Comparison of ENCODE assay signal across 9 cellular contexts in the genomic region with DNA sequence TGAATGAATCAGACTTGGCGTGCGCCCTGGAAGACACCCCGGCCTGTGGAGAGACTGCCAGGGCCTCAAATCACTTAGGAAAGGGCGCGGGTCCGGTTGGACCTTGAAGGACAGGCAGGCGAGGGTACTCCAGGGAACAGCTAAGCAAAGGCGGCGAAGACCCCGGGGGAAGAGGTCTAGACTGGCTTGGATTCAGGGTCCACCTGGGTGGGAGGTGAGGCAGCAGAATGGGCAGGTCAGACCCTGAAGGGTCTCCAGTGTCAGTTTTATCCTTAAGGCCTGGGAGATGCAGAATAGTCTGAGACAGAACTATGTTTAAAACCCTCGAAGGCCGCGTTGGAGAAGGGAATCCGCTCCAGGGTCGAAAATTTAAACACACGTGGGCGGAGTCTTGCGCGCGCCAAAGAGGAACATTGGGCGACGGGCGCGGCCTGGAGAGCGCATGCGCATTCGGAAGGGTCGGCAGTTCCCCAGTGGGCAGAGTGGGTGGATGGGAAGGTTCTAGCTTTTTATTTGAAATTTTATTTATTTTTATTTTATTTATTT. TPM values are rescaled to one million over a fixed set of nuclear protein-coding genes. Genes with fewer than 3 reads are reported as not detected.
DNase-seq lines count a peak whose midpoint lies in the region; ATAC-seq and TF ChIP-seq lines count a peak whose summit lies in the region.
"Had no signal": no experiment of that assay in that cellular context is flagged by ENCODE, and none has a peak within 500 bp of the region (broad histone marks: within the 10 kb centered on the region; RNA-seq: fewer than 3 reads in every experiment).

No MANE protein-coding gene starts in this region.

- intact Hi-C loops in HCT116 (cut with micrococcal nuclease) = loop anchor here (5.0 kb wide), 1 partner anchor 197 kb away; the partner anchor contains the start of gene ZNF221
- intact Hi-C loops in mammary epithelial cell (cut with micrococcal nuclease) = no loop called here

- H3K9me2 ChIP-seq in HCT116 (ENCODE audit: insufficient read depth) = no peaks in the 10 kb centered on the region

- H3K9ac ChIP-seq in HCT116 (ENCODE audit: low read length) = peak overlapping the region; percentile 100
- peak overlapping the region; percentile 96 for H3K9ac ChIP-seq in mammary epithelial cell (ENCODE audit: insufficient read depth, low read length)

- peak; percentile 93 for TF ChIP-seq POLR2A in HCT116 (IDR thresholded peaks at IDR 0.05; ENCODE audit: borderline replicate concordance, extremely low read depth, insufficient read depth, insufficient read length)

- 3% methylated on average over 19 of the region's 28 CpGs for WGBS in mammary epithelial cell (ENCODE audit: low coverage, missing lambda C conversion rate)

- H3K79me2 ChIP-seq in HCT116 (ENCODE audit: insufficient read depth, low read length) (peaks cover 51% of the 10 kb centered on the region), mammary epithelial cell (ENCODE audit: insufficient read depth, low read length) (peaks cover 40% of the 10 kb centered on the region)

- TF ChIP-seq CTCF in HCT116 (IDR thresholded peaks at IDR 0.05 in 2 of 3, conservative IDR thresholded peaks at IDR 0.05 in 1 of 3; ENCODE audit: borderline replicate concordance in 1 of 3, insufficient read depth in 1 of 3, low read depth in 2 of 3, low read length in 2 of 3) (no peak), VCaP (conservative IDR thresholded peaks at IDR 0.05) (no peak), mammary epithelial cell (conservative IDR thresholded peaks at IDR 0.05 in 1 of 2, IDR thresholded peaks at IDR 0.05 in 1 of 2; ENCODE audit: extremely low read depth in 1 of 2, insufficient read depth in 1 of 2, low read depth in 1 of 2, low read length in 2 of 2) (no peak)

- DNase-seq in CD4-positive, CD25-positive, alpha-beta regulatory T cell = peak; percentile 74 to 85 (median 77)
- DNase-seq in HCT116 (ENCODE audit: low read depth, low spot score) = no peak
- peak; percentile 74 for DNase-seq in NCI-H2171 (lab: John Stamatoyannopoulos, UW)
- peak; percentile 42 for DNase-seq in mammary epithelial cell
- DNase-seq in iPS-NIHi7 (ENCODE audit: extremely low spot score) = peak; percentile 67
- peak; percentile 54 to 82 for DNase-seq in stimulated activated CD4-positive, alpha-beta T cell treated with anti-CD3 and anti-CD28 coated beads, Interleukin-12 subunit alpha, Interleukin-12 subunit beta, amount 100 ng/mL, for 24 hours (ENCODE audit: low read depth in 2 of 2)

- H3K27ac ChIP-seq in CD4-positive, CD25-positive, alpha-beta regulatory T cell (ENCODE audit: insufficient read depth, low read length, poor library complexity, severe bottlenecking) = peak overlapping the region; percentile 99
- H3K27ac ChIP-seq in HCT116 (ENCODE audit: low read depth, low read length) (peak overlapping the region; percentile 98), VCaP (peak overlapping the region; percentile 99), mammary epithelial cell (ENCODE audit: insufficient read depth, low read depth, low read length) (peak overlapping the region; percentile 99)

- RAD21 ChIA-PET in HCT116 (lab: Charles Lee; ENCODE audit: low non-redundant PET in 1 of 2, low total read pairs in 2 of 2, uncharacterized antibody in 2 of 2, unreplicated experiment in 2 of 2) = interaction anchor here in 1 of 2 experiments (0.8 to 0.9 kb wide), 2 partner anchors 10 to 25 kb away, joined by 3 read pairs; partner anchors contain the start of gene KCNN4

- peaks cover 10% of the 10 kb centered on the region for H3K36me3 ChIP-seq in CD4-positive, CD25-positive, alpha-beta regulatory T cell (ENCODE audit: control insufficient read depth, insufficient read depth, low read length)
- H3K36me3 ChIP-seq in HCT116 (ENCODE audit: control insufficient read depth in 1 of 2, insufficient read depth in 2 of 2, low read length in 2 of 2) (peaks cover 5 to 10% of the 10 kb centered on the region in 2 experiments), mammary epithelial cell (ENCODE audit: insufficient read depth, low read length) (peaks cover 4% of the 10 kb centered on the region)

- in situ Hi-C loops in mammary epithelial cell (cut with MboI; ENCODE audit: low sequenced_read_pairs in 2 of 2) = no loop called here

- no peaks in the 10 kb centered on the region for H3K9me3 Mint-ChIP-seq in CD4-positive, CD25-positive, alpha-beta regulatory T cell

- H3K27me3 ChIP-seq in CD4-positive, CD25-positive, alpha-beta regulatory T cell (ENCODE audit: control insufficient read depth, insufficient read depth, low read length) = no peaks in the 10 kb centered on the region
- no peaks in the 10 kb centered on the region for H3K27me3 ChIP-seq in HCT116 (ENCODE audit: insufficient read depth, low read length)
- no peaks in the 10 kb centered on the region for H3K27me3 ChIP-seq in mammary epithelial cell (ENCODE audit: insufficient read depth, low read length)

- peaks cover 7% of the 10 kb centered on the region for H3K36me3 Mint-ChIP-seq in CD4-positive, CD25-positive, alpha-beta regulatory T cell

- H3K9me3 ChIP-seq in CD4-positive, CD25-positive, alpha-beta regulatory T cell (ENCODE audit: control insufficient read depth in 2 of 2, low read length in 2 of 2) = no peaks in the 10 kb centered on the region
- no peaks in the 10 kb centered on the region for H3K9me3 ChIP-seq in HCT116 (ENCODE audit: control insufficient read depth in 1 of 2, insufficient read depth in 1 of 2, low read depth in 1 of 2, low read length in 2 of 2)
- H3K9me3 ChIP-seq in mammary epithelial cell (replicated peaks; ENCODE audit: insufficient read depth, low read length) = no peaks in the 10 kb centered on the region

- CTCF ChIA-PET in HCT116 (lab: Charles Lee) (interaction anchor here (0.9 to 6.5 kb wide), 4 partner anchors 10 to 161 kb away, joined by 3 to 46 read pairs (median 11); no protein-coding TSS in a partner anchor), mammary epithelial cell (lab: Charles Lee; ENCODE audit: low non-redundant PET) (interaction anchor here (0.6 to 0.9 kb wide), 2 partner anchors 54 to 1882 kb away, joined by 3 to 4 read pairs; no protein-coding TSS in a partner anchor)

- H3K4me3 ChIP-seq in CD4-positive, CD25-positive, alpha-beta regulatory T cell (ENCODE audit: low read depth, low read length) = peak overlapping the region; percentile 79
- H3K4me3 ChIP-seq in HCT116 (replicated peaks in 1 of 2; ENCODE audit: low read depth in 1 of 2, low read length in 2 of 2) = peak overlapping the region; percentile 79 to 86
- peak overlapping the region; percentile 40 to 70 (median 60) for H3K4me3 ChIP-seq in mammary epithelial cell (replicated peaks in 1 of 3; ENCODE audit: insufficient read depth in 1 of 3, low read depth in 2 of 3, low read length in 3 of 3)

- H3K4me3 Mint-ChIP-seq in CD4-positive, CD25-positive, alpha-beta regulatory T cell = peak overlapping the region; percentile 96 to 99 (median 98)

- no peak overlapping the region for H2AFZ ChIP-seq in HCT116 (ENCODE audit: low read depth, low read length, poor library complexity, severe bottlenecking)
- no peak overlapping the region for H2AFZ ChIP-seq in mammary epithelial cell (ENCODE audit: low read depth, low read length)

- peaks cover 4% of the 10 kb centered on the region for H3K27me3 Mint-ChIP-seq in CD4-positive, CD25-positive, alpha-beta regulatory T cell

- TF ChIP-seq RAD21 in HCT116 (IDR thresholded peaks at IDR 0.05; ENCODE audit: low read depth) = no peak

- peaks cover 3 to 61% (median 38%) of the 10 kb centered on the region in 4 donors for H3K4me1 Mint-ChIP-seq in CD4-positive, CD25-positive, alpha-beta regulatory T cell

- peak overlapping the region; percentile 98 to 99 (median 99) for H3K27ac Mint-ChIP-seq in CD4-positive, CD25-positive, alpha-beta regulatory T cell

- dilution Hi-C loops in mammary epithelial cell (cut with HindIII; ENCODE audit: low sequenced_read_pairs) = no loop called here

- H3K4me2 ChIP-seq in HCT116 (ENCODE audit: low read length) = peak overlapping the region; percentile 81
- H3K4me2 ChIP-seq in mammary epithelial cell (ENCODE audit: insufficient read depth, low read depth, low read length) = peak overlapping the region; percentile 79

- BruUV-seq in HCT116 (replicated peaks; lab: Mats Ljungman, UMichigan) = TSS peak; percentile 90
- BruUV-seq in mammary epithelial cell (replicated peaks; lab: Mats Ljungman, UMichigan) = TSS peak; percentile 65

- H3K4me1 ChIP-seq in CD4-positive, CD25-positive, alpha-beta regulatory T cell (ENCODE audit: control insufficient read depth, insufficient read depth, low read length, poor library complexity, severe bottlenecking) = peaks cover 44% of the 10 kb centered on the region
- H3K4me1 ChIP-seq in HCT116 (ENCODE audit: control insufficient read depth in 1 of 2, insufficient read depth in 2 of 2, low read length in 2 of 2) (peaks cover 52 to 81% of the 10 kb centered on the region in 2 experiments), mammary epithelial cell (ENCODE audit: insufficient read depth, low read length) (peaks cover 65% of the 10 kb centered on the region)

- POLR2A ChIA-PET in HCT116 (lab: Charles Lee) = interaction anchor here (0.8 to 6.0 kb wide), 7 partner anchors 10 to 87 kb away, joined by 3 to 60 read pairs (median 3); partner anchors contain the start of gene KCNN4

- no peak for ATAC-seq in CD4-positive, CD25-positive, alpha-beta regulatory T cell (ENCODE audit: low read depth in 2 of 2)
- ATAC-seq in HCT116 (peak; percentile 23), HG03342 (IDR thresholded peaks at IDR 0.05; ENCODE audit: unreplicated experiment) (no peak)

- H4K20me1 ChIP-seq in HCT116 (ENCODE audit: insufficient read depth) (no peaks in the 10 kb centered on the region), mammary epithelial cell (ENCODE audit: insufficient read depth, low read length) (no peaks in the 10 kb centered on the region)

RNA-seq across cellular contexts. Expression of gene SMG9, which starts 0.6 kb away (rescaled TPM):
- total RNA-seq in CD4-positive, CD25-positive, alpha-beta regulatory T cell = 40.7 TPM
- 1 to 10 TPM; 3.4 to 7.0 (median 5.8) TPM for polyA plus RNA-seq in CD4-positive, CD25-positive, alpha-beta regulatory T cell
- 80.2 TPM for total RNA-seq in HCT116 (2021; ENCODE audit: unreplicated experiment)
- 59.4 and 61.6 TPM in 2 replicates for polyA plus RNA-seq in HCT116 (2012)
- 10 to 100 TPM in 1 of 2 donors, 1 to 10 TPM in 1; 7.5 to 62.7 TPM for total RNA-seq in mammary epithelial cell
- polyA plus RNA-seq in mammary epithelial cell = 19.3 TPM
- 46.8 TPM for polyA minus RNA-seq in mammary epithelial cell

RNA-seq across cellular contexts. Expression of gene KCNN4, which starts 25.4 kb away (rescaled TPM):
- total RNA-seq in CD4-positive, CD25-positive, alpha-beta regulatory T cell = 56.1 TPM
- polyA plus RNA-seq in CD4-positive, CD25-positive, alpha-beta regulatory T cell = 10 to 100 TPM; 16.7 to 33.0 (median 30.1) TPM
- total RNA-seq in HCT116 (2021; ENCODE audit: unreplicated experiment) (72.9 TPM), mammary epithelial cell (100 to 1,000 TPM; 104 to 111 TPM)
- 91.1 and 104 TPM in 2 replicates for polyA plus RNA-seq in HCT116 (2012)
- 163 TPM for polyA plus RNA-seq in mammary epithelial cell
- polyA minus RNA-seq in mammary epithelial cell = 112 TPM

RNA-seq across cellular contexts. Expression of gene IRGC, which starts 39.5 kb away (rescaled TPM):
- not detected for total RNA-seq in CD4-positive, CD25-positive, alpha-beta regulatory T cell
- not detected for polyA plus RNA-seq in CD4-positive, CD25-positive, alpha-beta regulatory T cell
- total RNA-seq in HCT116 (2021; ENCODE audit: unreplicated experiment) (not detected), mammary epithelial cell (not detected)
- polyA plus RNA-seq in HCT116 (2012) = 0.04 TPM in 1 of 2 replicates, not detected in the other
- polyA plus RNA-seq in mammary epithelial cell = not detected
- not detected for polyA minus RNA-seq in mammary epithelial cell
- total RNA-seq: T-helper 1 cell treated with Interleukin-12 subunit alpha and Interleukin-12 subunit beta and Interleukin-4 antibody, amounts not matched to agents 30 ng/mL and 1 ng/mL, for 36 hours had no signal

RNA-seq across cellular contexts. Expression of gene LYPD5, which starts 46.9 kb away (rescaled TPM):
- total RNA-seq in CD4-positive, CD25-positive, alpha-beta regulatory T cell = not detected
- polyA plus RNA-seq in CD4-positive, CD25-positive, alpha-beta regulatory T cell = under 1 TPM in 1 of 4 donors, not detected in 3; 0.60 TPM
- total RNA-seq in HCT116 (2021; ENCODE audit: unreplicated experiment) (7.6 TPM), mammary epithelial cell (1 to 10 TPM; 2.2 to 6.1 TPM)
- polyA plus RNA-seq in HCT116 (2012) = 9.0 and 10.2 TPM in 2 replicates
- 13.0 TPM for polyA plus RNA-seq in mammary epithelial cell
- polyA minus RNA-seq in mammary epithelial cell = 20.4 TPM
